In the genomic region with DNA sequence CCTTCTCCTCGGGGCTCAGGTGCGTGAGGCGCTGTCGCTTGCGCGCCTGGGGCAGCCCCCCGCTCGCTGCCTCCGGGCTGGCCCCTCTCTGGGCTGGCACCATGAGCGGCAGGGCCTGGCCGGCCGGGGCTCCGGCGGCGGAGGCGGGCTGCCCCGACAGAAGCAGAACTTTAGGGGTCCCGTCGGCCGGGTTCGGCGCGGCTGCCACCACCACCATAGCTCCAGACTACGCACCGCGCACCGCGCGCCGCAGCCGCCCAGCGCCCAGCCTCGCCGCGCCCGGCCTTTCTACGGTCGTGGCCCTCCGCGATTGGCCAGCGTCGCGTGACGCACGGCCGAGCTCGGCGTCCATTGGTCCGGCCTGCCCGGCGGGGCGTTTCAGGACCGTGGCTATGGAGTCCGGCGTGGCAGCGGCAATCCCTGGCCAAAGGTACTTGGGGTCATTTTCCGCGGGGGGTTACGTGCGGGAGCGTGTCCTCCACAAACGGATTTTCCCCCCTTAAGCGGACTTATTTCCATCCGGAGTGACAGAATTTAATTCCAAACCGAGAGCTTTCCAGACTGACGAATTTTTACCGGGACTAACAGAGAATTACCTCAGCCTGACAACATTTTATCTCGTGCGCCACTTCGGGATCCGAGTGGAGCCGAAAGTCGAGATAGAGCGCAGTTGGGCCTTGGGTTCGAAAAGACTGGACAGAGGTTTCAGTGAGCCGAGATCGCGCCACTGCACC, we compare ENCODE assay signal across 8 cellular contexts. TPM values are rescaled to one million over a fixed set of nuclear protein-coding genes. Genes with fewer than 3 reads are reported as not detected.
A peak's percentile ranks its signal among the peaks of the same experiment; 100 is the strongest.
DNase-seq lines count a peak whose midpoint lies in the region; ATAC-seq, FAIRE-seq and TF ChIP-seq lines count a peak whose summit lies in the region.

A gene (minus strand): TSS at position 262 of the 734 bp plus-strand sequence.

- peak; percentile 91 for ATAC-seq in HG02759 (IDR thresholded peaks at IDR 0.05; ENCODE audit: unreplicated experiment)
- peak; percentile 94 for ATAC-seq in T-helper 17 cell
- peak; percentile 96 for ATAC-seq in upper lobe of right lung

- TF ChIP-seq POLR2A in GM12891 (IDR thresholded peaks at IDR 0.05; ENCODE audit: low read depth, low read length): peak; percentile 83; the same call in 1 of the 2 replicates

- H3K27me3 Mint-ChIP-seq in T-helper 17 cell (no peaks in the 10 kb centered on the region), progenitor cell of endocrine pancreas (no peaks in the 10 kb centered on the region)

- H3K4me1 ChIP-seq in left ventricle myocardium inferior (peaks cover 69% of the 10 kb centered on the region), upper lobe of right lung (peaks cover 44% of the 10 kb centered on the region)

- peak; percentile 99 for FAIRE-seq in GM12891 (lab: Jason Lieb, UNC)

- DNase-seq in GM12891 (ENCODE audit: insufficient read length, low spot score): peak; percentile 90
- peak; percentile 82 for DNase-seq in NCI-H1436 (lab: John Stamatoyannopoulos, UW)
- DNase-seq in T-helper 17 cell: peak; percentile 83 to 86 (median 86)
- DNase-seq in amygdala (lab: John Stamatoyannopoulos, UW): peak; percentile 50 to 95 (median 87)
- DNase-seq in left ventricle myocardium inferior: peak; percentile 94
- DNase-seq in progenitor cell of endocrine pancreas (ENCODE audit: low spot score, unreplicated experiment): peak; percentile 89
- peak; percentile 97 for DNase-seq in upper lobe of right lung

- H3K27ac Mint-ChIP-seq in T-helper 17 cell (peak within 1 kb of the TSS; percentile 100), progenitor cell of endocrine pancreas (peak within 1 kb of the TSS; percentile 100)

- intact Hi-C loops in left ventricle myocardium inferior (cut with micrococcal nuclease) (no loop called here), upper lobe of right lung (cut with DNase I) (no loop called here)

- H3K4me3 Mint-ChIP-seq in T-helper 17 cell (peak within 1 kb of the TSS; percentile 99), progenitor cell of endocrine pancreas (ENCODE audit: low read depth) (peak within 1 kb of the TSS; percentile 92)

- H3K9me3 ChIP-seq in T-helper 17 cell (ENCODE audit: control insufficient read depth, low read length, poor library complexity, severe bottlenecking) (no peaks in the 10 kb centered on the region), left ventricle myocardium inferior (replicated peaks) (no peaks in the 10 kb centered on the region), upper lobe of right lung (no peaks in the 10 kb centered on the region)

- peaks cover 33% of the 10 kb centered on the region for H3K36me3 ChIP-seq in left ventricle myocardium inferior
- H3K36me3 ChIP-seq in upper lobe of right lung: peaks cover 28% of the 10 kb centered on the region

- H3K9me3 Mint-ChIP-seq in progenitor cell of endocrine pancreas (ENCODE audit: low read depth): no peaks in the 10 kb centered on the region

- H3K4me1 Mint-ChIP-seq in T-helper 17 cell (peaks cover 33% of the 10 kb centered on the region), progenitor cell of endocrine pancreas (ENCODE audit: low read depth) (peaks cover 22% of the 10 kb centered on the region)

- no peaks in the 10 kb centered on the region for H3K27me3 ChIP-seq in left ventricle myocardium inferior (ENCODE audit: low read depth)
- no peaks in the 10 kb centered on the region for H3K27me3 ChIP-seq in upper lobe of right lung

- H3K4me3 ChIP-seq in left ventricle myocardium inferior (peak within 1 kb of the TSS; percentile 97), upper lobe of right lung (peak within 1 kb of the TSS; percentile 90)

- no peak for TF ChIP-seq CTCF in left ventricle myocardium inferior (IDR thresholded peaks at IDR 0.05; ENCODE audit: borderline replicate concordance)
- TF ChIP-seq CTCF in progenitor cell of endocrine pancreas (IDR thresholded peaks at IDR 0.05; ENCODE audit: unreplicated experiment): no peak
- TF ChIP-seq CTCF in upper lobe of right lung (IDR thresholded peaks at IDR 0.05): no peak

- H3K27ac ChIP-seq in left ventricle myocardium inferior (replicated peaks) (peak within 1 kb of the TSS; percentile 100), upper lobe of right lung (peak within 1 kb of the TSS; percentile 100)

- H3K36me3 Mint-ChIP-seq in T-helper 17 cell (ENCODE audit: low read depth): peaks cover 8% of the 10 kb centered on the region
- peaks cover 19% of the 10 kb centered on the region for H3K36me3 Mint-ChIP-seq in progenitor cell of endocrine pancreas (ENCODE audit: insufficient read depth)

TF ChIP-seq in GM12891, 5 proteins besides CTCF, POLR2A, EP300 and RAD21:
- no peak for TF ChIP-seq PAX5 (IDR thresholded peaks at IDR 0.05; ENCODE audit: insufficient read depth, low read length, severe bottlenecking)
- peak; percentile 81 for TF ChIP-seq POLR2AphosphoS5 (IDR thresholded peaks at IDR 0.05; ENCODE audit: low read depth, low read length)
- TF ChIP-seq SPI1 (IDR thresholded peaks at IDR 0.05; ENCODE audit: low read depth, low read length): no peak
- TF ChIP-seq POU2F2 (IDR thresholded peaks at IDR 0.05; ENCODE audit: low read depth, low read length): 0 out of 2 replicates have a peak, but pooled peaks have one; percentile 53
- TF ChIP-seq TAF1 (IDR thresholded peaks at IDR 0.05; ENCODE audit: low read depth, low read length): peak; percentile 80

RNA-seq across cellular contexts. Expression of the gene that starts here (rescaled TPM):
- polyA plus RNA-seq in GM12891 (2012; ENCODE audit: low read depth, missing spikeins): 56.5 TPM
- total RNA-seq in T-helper 17 cell (100 to 1,000 TPM; 146 to 156 TPM), left ventricle myocardium inferior (75.9 TPM), progenitor cell of endocrine pancreas (126 and 130 TPM in 2 replicates), upper lobe of right lung (255 TPM)

Comparison
In these comparisons a context has a peak if more than half of its experiments do, and no peak if none do; other contexts are left out.
1. Peak in every context shown above with its lines: DNase-seq, ATAC-seq, H3K4me3 ChIP-seq and H3K27ac ChIP-seq.